Comparison of ENCODE assay signal across 14 cellular contexts in genomic region chr7:115435178-115435577, GRCh38.
A peak's percentile ranks its signal among the peaks of the same experiment; 100 is the strongest.
DNase-seq lines count a peak whose midpoint lies in the region; ATAC-seq lines count a peak whose summit lies in the region.
"Had no signal": no experiment of that assay in that cellular context is flagged by ENCODE, and none has a peak within 500 bp of the region (broad histone marks: within the 10 kb centered on the region; RNA-seq: fewer than 3 reads in every experiment).

No MANE protein-coding gene starts in this region.

- ATAC-seq in GM19324 (IDR thresholded peaks at IDR 0.05; ENCODE audit: low FRiP score, unreplicated experiment), result peak; percentile 93
- ATAC-seq in HG02571 (IDR thresholded peaks at IDR 0.05; ENCODE audit: unreplicated experiment), result peak; percentile 82
- peak; percentile 98 for ATAC-seq in HG03139 (IDR thresholded peaks at IDR 0.05; ENCODE audit: unreplicated experiment)
- peak; percentile 89 to 96 for ATAC-seq in stimulated activated naive B cell treated with anti-CD40 and anti-IgM and Interleukin-4, amounts not matched to agents 10 μg/mL and 1 μg/mL and 100 μg/mL, for 72 hours (replicated peaks)
- ATAC-seq in Right ventricle myocardium inferior, result no peak
- ATAC-seq: sciatic nerve had no signal

- H3K4me3 Mint-ChIP-seq in stimulated activated naive B cell treated with anti-CD40 and anti-IgM and Interleukin-4, amounts not matched to agents 10 μg/mL and 1 μg/mL and 100 μg/mL, for 72 hours, result no peak overlapping the region

- H3K27me3 Mint-ChIP-seq in stimulated activated naive B cell treated with anti-CD40 and anti-IgM and Interleukin-4, amounts not matched to agents 10 μg/mL and 1 μg/mL and 100 μg/mL, for 72 hours, result no peaks in the 10 kb centered on the region

- H3K9me3 Mint-ChIP-seq in stimulated activated naive B cell treated with anti-CD40 and anti-IgM and Interleukin-4, amounts not matched to agents 10 μg/mL and 1 μg/mL and 100 μg/mL, for 72 hours, result peaks cover 1 to 3% of the 10 kb centered on the region in 2 donors

- peaks cover 11 to 34% of the 10 kb centered on the region in 2 donors for H3K4me1 Mint-ChIP-seq in stimulated activated naive B cell treated with anti-CD40 and anti-IgM and Interleukin-4, amounts not matched to agents 10 μg/mL and 1 μg/mL and 100 μg/mL, for 72 hours

- intact Hi-C loops in Right ventricle myocardium inferior (cut with DNase I), result no loop called here

- DNase-seq in stimulated activated naive B cell treated with anti-CD40 and anti-IgM and Interleukin-4, amounts not matched to agents 10 μg/mL and 1 μg/mL and 100 μg/mL, for 72 hours, result no peak
- DNase-seq in CD1c-positive myeloid dendritic cell (ENCODE audit: extremely low spot score) (no peak), SW480 (ENCODE audit: low spot score) (no peak), NCI-H2107 treated with DMSO at 0.1 percent for 48 hours (lab: John Stamatoyannopoulos, UW; ENCODE audit: unreplicated experiment) (no peak), Right ventricle myocardium inferior (ENCODE audit: missing footprints) (no peak)
- DNase-seq: activated T-cell treated with anti-CD3 and anti-CD28 coated beads, Interleukin-2, amount 50 U/mL, for 48 hours; aorta; Calu3; foreskin fibroblast; NCI-H345 had no signal

- no peak overlapping the region for H3K27ac Mint-ChIP-seq in stimulated activated naive B cell treated with anti-CD40 and anti-IgM and Interleukin-4, amounts not matched to agents 10 μg/mL and 1 μg/mL and 100 μg/mL, for 72 hours

- no peaks in the 10 kb centered on the region for H3K36me3 Mint-ChIP-seq in stimulated activated naive B cell treated with anti-CD40 and anti-IgM and Interleukin-4, amounts not matched to agents 10 μg/mL and 1 μg/mL and 100 μg/mL, for 72 hours
